ENCODE assay signal across 25 cellular contexts in the genomic region with DNA sequence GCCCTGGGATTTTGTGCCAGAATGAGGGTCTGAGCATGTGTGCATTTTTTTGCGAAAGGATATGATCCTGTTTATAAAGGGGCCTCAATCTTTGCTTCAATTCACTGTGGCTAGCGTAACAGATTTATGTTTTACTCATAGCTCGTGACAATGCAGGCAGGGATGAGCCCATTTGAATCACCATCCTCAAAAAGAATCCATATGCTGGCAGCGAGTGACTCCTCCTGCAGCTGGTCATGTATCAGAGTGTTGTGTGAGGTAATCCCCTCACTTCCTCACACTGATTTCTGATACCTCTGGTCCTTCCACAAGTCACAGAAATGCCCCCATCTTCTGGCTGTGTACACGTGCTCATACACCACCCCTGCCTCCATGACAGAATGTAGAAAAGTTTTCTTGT.
"Had no signal": no experiment of that assay in that cellular context is flagged by ENCODE, and none has a peak within 500 bp of the region (broad histone marks: within the 10 kb centered on the region; RNA-seq: fewer than 3 reads in every experiment).

No MANE protein-coding gene starts in this region.

- H3K4me2 ChIP-seq: smooth muscle cell had no signal

- H3K4me3 ChIP-seq: adrenal gland, lower lobe of right lung, pancreas, right lobe of liver, smooth muscle cell, upper lobe of left lung had no signal

- H3K27me3 Mint-ChIP-seq: activated naive CD4-positive, alpha-beta T cell treated with anti-CD3 and anti-CD28 coated beads, Interleukin-2, amount 50 U/mL, for 24 hours; dendritic cell treated with granulocyte-macrophage colony-stimulating factor and Interleukin-4, amounts not matched to agents 40 ng/mL and 50 ng/mL, for 4 days; natural killer cell treated with Interleukin-12 subunit alpha and Interleukin-12 subunit beta and Interleukin-15 and Interleukin-18, amount 100 ng/mL, for 72 hours; stimulated activated naive CD8-positive, alpha-beta T cell treated with anti-CD3 and anti-CD28 coated beads, Interleukin-15, amount 100 ng/mL, for 72 hours had no signal

- H3K27ac ChIP-seq: adrenal gland, foreskin keratinocyte, lower lobe of right lung, neutrophil, pancreas, right lobe of liver, upper lobe of left lung, VCaP had no signal

- H3K36me3 ChIP-seq: adrenal gland, lower lobe of right lung, neutrophil, pancreas, right lobe of liver, upper lobe of left lung had no signal

- H3K9me3 Mint-ChIP-seq: activated naive CD4-positive, alpha-beta T cell treated with anti-CD3 and anti-CD28 coated beads, Interleukin-2, amount 50 U/mL, for 24 hours; activated T-cell treated with anti-CD3 and anti-CD28 coated beads, Interleukin-2, amount 50 U/mL, for 72 hours; dendritic cell treated with granulocyte-macrophage colony-stimulating factor and Interleukin-4, amounts not matched to agents 40 ng/mL and 50 ng/mL, for 4 days; natural killer cell treated with Interleukin-12 subunit alpha and Interleukin-12 subunit beta and Interleukin-15 and Interleukin-18, amount 100 ng/mL, for 72 hours; stimulated activated naive CD8-positive, alpha-beta T cell treated with anti-CD3 and anti-CD28 coated beads, Interleukin-15, amount 100 ng/mL, for 72 hours; T-helper 1 cell treated with Interleukin-12 subunit alpha and Interleukin-12 subunit beta and Interleukin-4 antibody, amounts not matched to agents 30 μg/mL and 1 μg/mL, for 36 hours had no signal

- H3K9me3 ChIP-seq: adrenal gland, lower lobe of right lung, neutrophil, pancreas, right lobe of liver, upper lobe of left lung had no signal

- H3K4me1 Mint-ChIP-seq: activated naive CD4-positive, alpha-beta T cell treated with anti-CD3 and anti-CD28 coated beads, Interleukin-2, amount 50 U/mL, for 24 hours; stimulated activated naive CD8-positive, alpha-beta T cell treated with anti-CD3 and anti-CD28 coated beads, Interleukin-15, amount 100 ng/mL, for 72 hours had no signal

- H3K4me1 ChIP-seq: adrenal gland, lower lobe of right lung had no signal

- H3K27ac Mint-ChIP-seq: activated naive CD4-positive, alpha-beta T cell treated with anti-CD3 and anti-CD28 coated beads, Interleukin-2, amount 50 U/mL, for 24 hours; activated T-cell treated with anti-CD3 and anti-CD28 coated beads, Interleukin-2, amount 50 U/mL, for 72 hours; dendritic cell treated with granulocyte-macrophage colony-stimulating factor and Interleukin-4, amounts not matched to agents 40 ng/mL and 50 ng/mL, for 4 days; natural killer cell treated with Interleukin-12 subunit alpha and Interleukin-12 subunit beta and Interleukin-15 and Interleukin-18, amount 100 ng/mL, for 72 hours; stimulated activated naive CD8-positive, alpha-beta T cell treated with anti-CD3 and anti-CD28 coated beads, Interleukin-15, amount 100 ng/mL, for 72 hours; T-helper 1 cell treated with Interleukin-12 subunit alpha and Interleukin-12 subunit beta and Interleukin-4 antibody, amounts not matched to agents 30 μg/mL and 1 μg/mL, for 36 hours had no signal

- H3K27me3 ChIP-seq: adrenal gland, neutrophil, pancreas, right lobe of liver, upper lobe of left lung had no signal

- H3K36me3 Mint-ChIP-seq: activated naive CD4-positive, alpha-beta T cell treated with anti-CD3 and anti-CD28 coated beads, Interleukin-2, amount 50 U/mL, for 24 hours; natural killer cell treated with Interleukin-12 subunit alpha and Interleukin-12 subunit beta and Interleukin-15 and Interleukin-18, amount 100 ng/mL, for 72 hours had no signal

- FAIRE-seq: astrocyte, endothelial cell of umbilical vein, pancreas had no signal

- DNase-seq: activated CD4-positive, alpha-beta T cell treated with anti-CD3 and anti-CD28 coated beads for 1 hour; activated CD4-positive, alpha-beta T cell treated with anti-CD3 and anti-CD28 coated beads, Interleukin-2, amount 50 U/mL, for 4 hours; activated effector memory CD4-positive, alpha-beta T cell treated with anti-CD3 and anti-CD28 coated beads, Interleukin-2, amount 50 U/mL, for 16 hours; activated T-cell treated with anti-CD3 and anti-CD28 coated beads, Interleukin-2, amount 50 U/mL, for 72 hours; effector CD8-positive, alpha-beta T cell; glutamatergic neuron; hypothalamus; islet precursor cell; lower lobe of right lung; pancreas; right lobe of liver; stimulated activated CD4-positive, alpha-beta T cell treated with anti-CD3 and anti-CD28 coated beads, Interleukin-4, amount 100 ng/mL, for 1 hour; stimulated activated naive CD8-positive, alpha-beta T cell treated with anti-CD3 and anti-CD28 coated beads, Interleukin-15, amount 100 ng/mL, for 72 hours had no signal

- H3K4me3 Mint-ChIP-seq: activated naive CD4-positive, alpha-beta T cell treated with anti-CD3 and anti-CD28 coated beads, Interleukin-2, amount 50 U/mL, for 24 hours; activated T-cell treated with anti-CD3 and anti-CD28 coated beads, Interleukin-2, amount 50 U/mL, for 72 hours; dendritic cell treated with granulocyte-macrophage colony-stimulating factor and Interleukin-4, amounts not matched to agents 40 ng/mL and 50 ng/mL, for 4 days; natural killer cell treated with Interleukin-12 subunit alpha and Interleukin-12 subunit beta and Interleukin-15 and Interleukin-18, amount 100 ng/mL, for 72 hours; stimulated activated naive CD8-positive, alpha-beta T cell treated with anti-CD3 and anti-CD28 coated beads, Interleukin-15, amount 100 ng/mL, for 72 hours; T-helper 1 cell treated with Interleukin-12 subunit alpha and Interleukin-12 subunit beta and Interleukin-4 antibody, amounts not matched to agents 30 μg/mL and 1 μg/mL, for 36 hours had no signal

- ATAC-seq: activated T-cell treated with anti-CD3 and anti-CD28 coated beads, Interleukin-2, amount 50 U/mL, for 72 hours; natural killer cell treated with Interleukin-12 subunit alpha and Interleukin-12 subunit beta and Interleukin-15 and Interleukin-18, amount 100 ng/mL, for 72 hours; stimulated activated naive CD8-positive, alpha-beta T cell treated with anti-CD3 and anti-CD28 coated beads, Interleukin-15, amount 100 ng/mL, for 72 hours had no signal
